Comparison of ENCODE assay signal across 15 cellular contexts in genomic region chr14:99938376-99938775, GRCh38.
"Had no signal": no experiment of that assay in that cellular context is flagged by ENCODE, and none has a peak within 500 bp of the region (broad histone marks: within the 10 kb centered on the region; RNA-seq: fewer than 3 reads in every experiment).

No MANE protein-coding gene starts in this region.

- H3K9ac ChIP-seq: neural progenitor cell had no signal

- H3K27me3 ChIP-seq: neural progenitor cell, ovary had no signal

- H3K36me3 ChIP-seq: ovary had no signal

- H2AFZ ChIP-seq: neural progenitor cell had no signal

- DNase-seq: effector memory CD4-positive, alpha-beta T cell; foreskin melanocyte; head of caudate nucleus; hippocampal formation; islet precursor cell; mammary epithelial cell; nucleus accumbens; ovary; right cardiac atrium; stimulated activated CD4-positive, alpha-beta T cell treated with anti-CD3 and anti-CD28 coated beads, Interleukin-2, amount 100 ng/mL, for 48 hours; stimulated activated naive CD4-positive, alpha-beta T cell treated with Interleukin-2 at 50 U/mL for 16 hours had no signal

- H3K4me3 ChIP-seq: neural progenitor cell, ovary, smooth muscle cell had no signal

- H3K4me2 ChIP-seq: neural progenitor cell, smooth muscle cell had no signal

- H3K27ac ChIP-seq: neural progenitor cell, ovary had no signal

- H3K4me1 ChIP-seq: neural progenitor cell had no signal

- ATAC-seq: left lobe of liver; natural killer cell treated with Interleukin-12 subunit alpha and Interleukin-12 subunit beta and Interleukin-15 and Interleukin-18, amount 100 ng/mL, for 72 hours; right cardiac atrium had no signal

- H3K9me3 ChIP-seq: ovary had no signal
